2 cellular contexts compared by ENCODE assay signal in genomic region chr13:98780972-98781869, GRCh38.
TF ChIP-seq lines count a peak whose summit lies in the region.

No MANE protein-coding gene starts in this region.

TF ChIP-seq in HEK293, 187 proteins besides CTCF, POLR2A, EP300 and RAD21 (continued from another document):
- no peak for TF ChIP-seq ZBTB44 (tag by site-specific recombination; IDR thresholded peaks at IDR 0.05)
- no peak for TF ChIP-seq ZNF114 (tag by site-specific recombination; IDR thresholded peaks at IDR 0.05)
- no peak for TF ChIP-seq ZNF37A (tag by site-specific recombination; IDR thresholded peaks at IDR 0.05)
- peak; percentile 30; the same call in 1 of the 2 replicates for TF ChIP-seq ATF2 (tag by site-specific recombination; IDR thresholded peaks at IDR 0.05; ENCODE audit: low read depth)
- TF ChIP-seq SALL2 (tag by site-specific recombination; IDR thresholded peaks at IDR 0.05; ENCODE audit: borderline replicate concordance) = no peak

TF ChIP-seq in K562, 482 proteins besides CTCF, POLR2A, EP300 and RAD21 (continued from another document):
- TF ChIP-seq PBX2 (CRISPR knock-in tag; IDR thresholded peaks at IDR 0.05; ENCODE audit: low read depth) (no peak), PBX2 (tag; conservative IDR thresholded peaks at IDR 0.05; ENCODE audit: low read depth) (peak; percentile 51), MEIS2 (IDR thresholded peaks at IDR 0.05; ENCODE audit: partially characterized antibody) (peak; percentile 36), ZNF431 (CRISPR knock-in tag; IDR thresholded peaks at IDR 0.05) (no peak), NCOA4 (IDR thresholded peaks at IDR 0.05; ENCODE audit: partially characterized antibody) (no peak), RBM22 (IDR thresholded peaks at IDR 0.05; ENCODE audit: low read depth, low read length, poor library complexity, severe bottlenecking) (no peak), ATF1 (CRISPR knock-in tag; IDR thresholded peaks at IDR 0.05) (no peak), ATF1 (tag; IDR thresholded peaks at IDR 0.05) (peak; percentile 65), ZNF436 (CRISPR knock-in tag; IDR thresholded peaks at IDR 0.05) (no peak), KLF16 (IDR thresholded peaks at IDR 0.05) (no peak), NR2C1 (IDR thresholded peaks at IDR 0.05) (no peak), NR2C1 (tag; IDR thresholded peaks at IDR 0.05) (no peak), TAF9B (IDR thresholded peaks at IDR 0.05; ENCODE audit: partially characterized antibody) (no peak), GABPB1 (CRISPR knock-in tag; IDR thresholded peaks at IDR 0.05) (no peak), ZNF263 (CRISPR knock-in tag; IDR thresholded peaks at IDR 0.05; ENCODE audit: borderline replicate concordance) (peak; percentile 63; the same call in 1 of the 2 replicates), CREM (IDR thresholded peaks at IDR 0.05; ENCODE audit: low read depth) (peak; percentile 27; the same call in 1 of the 2 replicates), PKNOX1 (IDR thresholded peaks at IDR 0.05) (no peak), FOXO4 (CRISPR knock-in tag; IDR thresholded peaks at IDR 0.05) (no peak), HNRNPH1 (optimal IDR thresholded peaks at IDR 0.05; ENCODE audit: low read depth, low read length) (no peak)
